ENCODE assay signal across 12 cellular contexts in genomic region chr1:27004471-27005165, GRCh38. TPM values are rescaled to one million over a fixed set of nuclear protein-coding genes. Genes with fewer than 3 reads are reported as not detected.
DNase-seq lines count a peak whose midpoint lies in the region; ATAC-seq and TF ChIP-seq lines count a peak whose summit lies in the region.
"Had no signal": no experiment of that assay in that cellular context is flagged by ENCODE, and none has a peak within 500 bp of the region (broad histone marks: within the 10 kb centered on the region; RNA-seq: fewer than 3 reads in every experiment).

No MANE protein-coding gene starts in this region.

- peak overlapping the region; percentile 31 to 93 (median 88) for H3K27ac ChIP-seq in gastroesophageal sphincter

- no peak for TF ChIP-seq POLR2A in gastroesophageal sphincter (IDR thresholded peaks at IDR 0.05)

- peak overlapping the region; percentile 42 for H3K9ac ChIP-seq in NT2/D1 (ENCODE audit: insufficient read length, low read depth)

- no peak for TF ChIP-seq CTCF in gastroesophageal sphincter (IDR thresholded peaks at IDR 0.05)
- TF ChIP-seq CTCF in osteocyte (IDR thresholded peaks at IDR 0.05) = no peak

- H3K36me3 ChIP-seq in NT2/D1 (ENCODE audit: insufficient read depth, insufficient read length, low read length) (peaks cover 76% of the 10 kb centered on the region), gastroesophageal sphincter (peaks cover 0 to 45% of the 10 kb centered on the region in 2 donors)

- ATAC-seq in gastroesophageal sphincter = no peak
- no peak for ATAC-seq in HG03280 (IDR thresholded peaks at IDR 0.05; ENCODE audit: unreplicated experiment)
- ATAC-seq: stimulated activated naive CD8-positive, alpha-beta T cell treated with anti-CD3 and anti-CD28 coated beads, Interleukin-15, amount 100 ng/mL, for 72 hours had no signal

- no peaks in the 10 kb centered on the region for H3K36me3 Mint-ChIP-seq in osteocyte (ENCODE audit: unreplicated experiment)

- H3K4me3 ChIP-seq in NT2/D1 (ENCODE audit: insufficient read length, low read depth) (no peak overlapping the region), gastroesophageal sphincter (peak overlapping the region in 1 of 2 donors; percentile 10)
- H3K4me3 ChIP-seq: skin epidermis had no signal

- H3K27me3 ChIP-seq in NT2/D1 (ENCODE audit: insufficient read depth, insufficient read length) (no peaks in the 10 kb centered on the region), gastroesophageal sphincter (no peaks in the 10 kb centered on the region)

- H3K9me3 Mint-ChIP-seq in osteocyte (ENCODE audit: unreplicated experiment) = no peaks in the 10 kb centered on the region
- H3K9me3 Mint-ChIP-seq: stimulated activated naive CD8-positive, alpha-beta T cell treated with anti-CD3 and anti-CD28 coated beads, Interleukin-15, amount 100 ng/mL, for 72 hours had no signal

- H3K9me3 ChIP-seq in NT2/D1 (ENCODE audit: insufficient read depth, low read length) (no peaks in the 10 kb centered on the region), gastroesophageal sphincter (no peaks in the 10 kb centered on the region)

- WGBS in gastroesophageal sphincter (ENCODE audit: low coverage in 1 of 2), 2 donors = 15 to 22% methylated on average over 4 to 5 of the region's 10 CpGs

- DNase-seq in DMS53 (lab: John Stamatoyannopoulos, UW) = peak; percentile 62
- no peak for DNase-seq in NT2/D1 (ENCODE audit: low read depth, low spot score)
- DNase-seq in osteocyte (ENCODE audit: extremely low spot score, unreplicated experiment) = no peak
- DNase-seq in HK-2 (ENCODE audit: unreplicated experiment) = no peak
- no peak for DNase-seq in activated gamma-delta T cell (lab: John Stamatoyannopoulos, UW)
- DNase-seq in cerebellar nuclear complex (lab: John Stamatoyannopoulos, UW) = no peak
- DNase-seq: cortex of kidney; NCI-H187 treated with DMSO at 0.1 percent for 48 hours; stimulated activated naive CD8-positive, alpha-beta T cell treated with anti-CD3 and anti-CD28 coated beads, Interleukin-15, amount 100 ng/mL, for 72 hours had no signal

- no peaks in the 10 kb centered on the region for H3K27me3 Mint-ChIP-seq in osteocyte (ENCODE audit: unreplicated experiment)

- TF ChIP-seq EP300 in gastroesophageal sphincter (IDR thresholded peaks at IDR 0.05) = no peak

- H3K4me3 Mint-ChIP-seq in osteocyte (ENCODE audit: unreplicated experiment) = no peak overlapping the region
- H3K4me3 Mint-ChIP-seq: stimulated activated naive CD8-positive, alpha-beta T cell treated with anti-CD3 and anti-CD28 coated beads, Interleukin-15, amount 100 ng/mL, for 72 hours had no signal

- H3K4me1 Mint-ChIP-seq in osteocyte (ENCODE audit: unreplicated experiment) = peaks cover 57% of the 10 kb centered on the region

- H3K4me1 ChIP-seq in NT2/D1 (ENCODE audit: insufficient read depth, insufficient read length) = peaks cover 62% of the 10 kb centered on the region
- H3K4me1 ChIP-seq in gastroesophageal sphincter = peaks cover 14 to 100% (median 38%) of the 10 kb centered on the region in 3 donors

- H3K27ac Mint-ChIP-seq in osteocyte (ENCODE audit: unreplicated experiment) = peak overlapping the region; percentile 18
- H3K27ac Mint-ChIP-seq: stimulated activated naive CD8-positive, alpha-beta T cell treated with anti-CD3 and anti-CD28 coated beads, Interleukin-15, amount 100 ng/mL, for 72 hours had no signal

RNA-seq across cellular contexts. Expression of gene TENT5B, which starts 8.0 kb away (rescaled TPM):
- total RNA-seq in gastroesophageal sphincter (100 to 1,000 TPM in 3 of 4 donors, 10 to 100 TPM in 1; 89.9 to 284 (median 166) TPM), osteocyte (6.8 and 7.9 TPM in 2 replicates)

RNA-seq across cellular contexts. Expression of gene TRNP1, which starts 11.1 kb away (rescaled TPM):
- total RNA-seq in gastroesophageal sphincter (10 to 100 TPM; 15.9 to 48.4 (median 38.8) TPM), osteocyte (33.7 and 36.3 TPM in 2 replicates)

RNA-seq across cellular contexts. Expression of gene KDF1, which starts 44.4 kb away (rescaled TPM):
- total RNA-seq in gastroesophageal sphincter = 1 to 10 TPM in 1 of 4 donors, not detected in 3; 2.3 TPM
- not detected in 2 replicates for total RNA-seq in osteocyte

Comparison
In these comparisons a context has a peak if more than half of its experiments do, and no peak if none do; other contexts are left out.
1. RNA of gene TENT5B, which starts 8.0 kb away (total RNA-seq): 89.9 to 284 TPM in gastroesophageal sphincter; 6.8 to 7.9 TPM in osteocyte; every median in the first group is over 10 times any median in the second.